ENCODE assay signal across 8 cellular contexts in the genomic region with DNA sequence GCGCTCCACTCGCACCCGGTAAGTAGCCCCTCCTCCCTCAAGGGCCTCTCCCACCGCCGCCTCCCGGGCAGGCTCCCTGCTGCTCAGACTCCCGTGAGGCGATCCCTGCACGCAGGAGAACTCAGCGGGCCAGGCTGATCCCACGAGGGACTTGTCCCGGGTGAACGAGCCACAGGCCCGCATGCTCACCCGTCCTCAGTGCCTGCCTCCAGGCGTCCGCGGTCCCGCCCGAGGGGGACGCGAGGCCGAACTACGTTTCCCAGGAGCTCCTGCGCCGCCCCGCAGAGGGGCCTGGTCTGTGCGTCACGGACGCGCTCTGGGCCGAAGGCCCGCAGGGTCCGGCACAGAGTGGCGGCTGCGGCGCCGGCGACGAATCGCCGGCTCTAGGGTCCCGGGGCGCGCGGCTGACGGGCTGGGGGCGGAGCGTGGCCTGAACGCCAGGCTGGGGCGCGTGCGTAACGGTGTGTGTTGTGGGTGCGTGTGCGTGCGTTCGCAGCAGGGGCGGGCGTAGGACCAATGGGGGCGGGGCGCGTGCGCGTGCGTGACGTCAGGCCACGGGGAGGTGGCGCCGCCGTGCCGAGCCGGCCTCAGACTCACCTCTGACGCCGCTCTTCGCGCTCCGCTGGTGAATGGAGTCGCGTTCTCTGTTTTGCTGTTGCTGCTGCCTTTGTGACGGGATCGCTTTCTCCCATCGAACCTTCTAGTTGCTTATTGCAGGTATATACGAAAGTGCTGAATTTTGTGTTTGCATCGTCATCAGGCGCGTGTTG. TPM values are rescaled to one million over a fixed set of nuclear protein-coding genes. Genes with fewer than 3 reads are reported as not detected.
A peak's percentile ranks its signal among the peaks of the same experiment; 100 is the strongest.
DNase-seq lines count a peak whose midpoint lies in the region; ATAC-seq and TF ChIP-seq lines count a peak whose summit lies in the region.

A gene (plus strand): TSS at position 590 of the 770 bp plus-strand sequence. CDS start 13,866 bp downstream, outside the sequence.
A gene (minus strand): TSS at position 237 of the 770 bp plus-strand sequence. CDS start 8,356 bp downstream, outside the sequence.

- H3K27ac ChIP-seq in HUES6 (ENCODE audit: low read depth, low read length): peak within 1 kb of the TSS; percentile 93
- peak within 1 kb of the TSS; percentile 76 for H3K27ac ChIP-seq in OCI-LY3 (ENCODE audit: low read length)

- peak within 1 kb of the TSS; percentile 89 for H3K9ac ChIP-seq in HUES6 (ENCODE audit: low read length)
- H3K9ac ChIP-seq in OCI-LY3 (ENCODE audit: low read length): peak within 1 kb of the TSS; percentile 76

- H3K36me3 ChIP-seq in HUES6 (ENCODE audit: control insufficient read depth, insufficient read depth, low read length) (peaks cover 39% of the 10 kb centered on the region), OCI-LY3 (replicated peaks; ENCODE audit: low read depth, low read length) (peaks cover 73% of the 10 kb centered on the region)

- peaks cover 20% of the 10 kb centered on the region for H3K79me2 ChIP-seq in OCI-LY3 (ENCODE audit: low read length)

- DNase-seq in D341Med (ENCODE audit: low spot score): peak; percentile 98
- peak; percentile 96 for DNase-seq in activated T-cell treated with anti-CD3 and anti-CD28 coated beads for 48 hours (ENCODE audit: low read depth)
- DNase-seq in epithelial cell of proximal tubule (ENCODE audit: low read depth): peak; percentile 40
- peak; percentile 98 for DNase-seq in mucosa of gallbladder (ENCODE audit: low spot score)
- peak; percentile 95 for DNase-seq in stimulated activated CD8-positive, alpha-beta memory T cell treated with anti-CD3 and anti-CD28 coated beads, Interleukin-4, amount 100 ng/mL, for 24 hours (ENCODE audit: low read depth)

- H3K27me3 ChIP-seq in HUES6 (ENCODE audit: control insufficient read depth, insufficient read depth, low read length): no peaks in the 10 kb centered on the region
- H3K27me3 ChIP-seq in OCI-LY3 (ENCODE audit: low read depth, low read length): no peaks in the 10 kb centered on the region

- no peak for TF ChIP-seq CTCF in OCI-LY3 (IDR thresholded peaks at IDR 0.05; ENCODE audit: low read depth, low read length)
- TF ChIP-seq CTCF in epithelial cell of proximal tubule (conservative IDR thresholded peaks at IDR 0.05; ENCODE audit: low read depth, low read length): no peak

- H2AFZ ChIP-seq in OCI-LY3 (ENCODE audit: low read depth, low read length): peak within 1 kb of the TSS; percentile 91

- H3K4me1 ChIP-seq in HUES6 (ENCODE audit: control insufficient read depth, insufficient read depth, low read length) (no peaks in the 10 kb centered on the region), OCI-LY3 (ENCODE audit: low read length) (no peaks in the 10 kb centered on the region)

- H3K4me2 ChIP-seq in OCI-LY3 (ENCODE audit: low read length): peak within 1 kb of the TSS; percentile 77

- H3K9me3 ChIP-seq in HUES6 (ENCODE audit: control insufficient read depth, insufficient read depth, low read depth, low read length): peaks cover 52% of the 10 kb centered on the region
- H3K9me3 ChIP-seq in OCI-LY3 (ENCODE audit: insufficient read depth, low read length): peaks cover 39% of the 10 kb centered on the region; the same call in 1 of the 2 replicates

- peak within 1 kb of the TSS; percentile 78 for H3K4me3 ChIP-seq in HUES6 (ENCODE audit: low read depth, low read length)
- peak within 1 kb of the TSS; percentile 86 for H3K4me3 ChIP-seq in OCI-LY3 (ENCODE audit: low read length)
- peak within 1 kb of the TSS; percentile 62 for H3K4me3 ChIP-seq in epithelial cell of proximal tubule (ENCODE audit: low read depth, low read length)

- ATAC-seq in GM21423 (IDR thresholded peaks at IDR 0.05; ENCODE audit: unreplicated experiment): peak; percentile 92

- no peaks in the 10 kb centered on the region for H4K20me1 ChIP-seq in OCI-LY3 (ENCODE audit: insufficient read depth, low read length)

RNA-seq across cellular contexts. Expression of the first gene that starts in this region (rescaled TPM):
- total RNA-seq in epithelial cell of proximal tubule: 4.3 and 6.6 TPM in 2 replicates
- total RNA-seq in mucosa of gallbladder: 12.3 TPM

RNA-seq across cellular contexts. Expression of the second gene that starts in this region (rescaled TPM):
- total RNA-seq in epithelial cell of proximal tubule (0.40 and 0.43 TPM in 2 replicates), mucosa of gallbladder (2.6 TPM)

Comparison
In these comparisons a context has a peak if more than half of its experiments do, and no peak if none do; other contexts are left out.
1. Peak in every context shown above with its lines: DNase-seq, ATAC-seq, H3K4me3 ChIP-seq and H3K27ac ChIP-seq.
2. DNase-seq: peak in every context shown above with its lines; median percentile 98 in D341Med; 98 in mucosa of gallbladder; 96 in activated T-cell treated with anti-CD3 and anti-CD28 coated beads for 48 hours; 95 in stimulated activated CD8-positive, alpha-beta memory T cell treated with anti-CD3 and anti-CD28 coated beads, Interleukin-4, amount 100 ng/mL, for 24 hours; 40 in epithelial cell of proximal tubule.